In genomic region chr11:10856689-10857603, GRCh38 we compare ENCODE assay signal across 8 cellular contexts. TPM values are rescaled to one million over a fixed set of nuclear protein-coding genes. Genes with fewer than 3 reads are reported as not detected.
DNase-seq lines count a peak whose midpoint lies in the region; ATAC-seq and TF ChIP-seq lines count a peak whose summit lies in the region.

No MANE protein-coding gene starts in this region.

- H3K9me3 ChIP-seq in OCI-LY1 (ENCODE audit: low read length) (no peaks in the 10 kb centered on the region), mammary epithelial cell (replicated peaks; ENCODE audit: insufficient read depth, low read length) (no peaks in the 10 kb centered on the region), smooth muscle cell (replicated peaks; ENCODE audit: low read depth) (no peaks in the 10 kb centered on the region)

- H3K27ac Mint-ChIP-seq in immature natural killer cell: peak overlapping the region; percentile 98 to 100 (median 99)

- ATAC-seq in GM18907 (IDR thresholded peaks at IDR 0.05; ENCODE audit: unreplicated experiment) (peak; percentile 26), HG03103 (IDR thresholded peaks at IDR 0.05; ENCODE audit: low read depth, unreplicated experiment) (peak; percentile 2)

- H3K4me2 ChIP-seq in OCI-LY1 (ENCODE audit: low read length) (peak overlapping the region; percentile 100), mammary epithelial cell (ENCODE audit: insufficient read depth, low read depth, low read length) (peak overlapping the region; percentile 78), smooth muscle cell (peak overlapping the region; percentile 90)

- H2AFZ ChIP-seq in OCI-LY1 (ENCODE audit: low read length) (0 out of 2 replicates have a peak overlapping the region, but pooled peaks have one; percentile 50), mammary epithelial cell (ENCODE audit: low read depth, low read length) (peak overlapping the region; percentile 90), smooth muscle cell (ENCODE audit: low read depth) (peak overlapping the region; percentile 84)

- H3F3A ChIP-seq in OCI-LY1 (ENCODE audit: insufficient read depth, low read length) (no peaks in the 10 kb centered on the region), smooth muscle cell (ENCODE audit: low read depth) (no peaks in the 10 kb centered on the region)

- H3K9me3 Mint-ChIP-seq in immature natural killer cell: no peaks in the 10 kb centered on the region

- H3K27me3 ChIP-seq in OCI-LY1 (ENCODE audit: insufficient read depth, low read length) (no peaks in the 10 kb centered on the region), mammary epithelial cell (ENCODE audit: insufficient read depth, low read length) (no peaks in the 10 kb centered on the region), smooth muscle cell (ENCODE audit: low read depth) (no peaks in the 10 kb centered on the region)

- H3K4me1 ChIP-seq in OCI-LY1 (ENCODE audit: insufficient read depth, low read length, severe bottlenecking) (peaks cover 19% of the 10 kb centered on the region), mammary epithelial cell (ENCODE audit: insufficient read depth, low read length) (peaks cover 4% of the 10 kb centered on the region), smooth muscle cell (ENCODE audit: low read depth) (peaks cover 8% of the 10 kb centered on the region)

- H3K9ac ChIP-seq in OCI-LY1 (ENCODE audit: low read length) (peak overlapping the region; percentile 99), mammary epithelial cell (ENCODE audit: insufficient read depth, low read length) (peak overlapping the region; percentile 82), smooth muscle cell (ENCODE audit: low read depth) (peak overlapping the region; percentile 88)

- intact Hi-C loops in mammary epithelial cell (cut with micrococcal nuclease): loop anchor here (2.0 kb wide), 1 partner anchor 166 kb away; no protein-coding TSS in a partner anchor

- H3K36me3 Mint-ChIP-seq in immature natural killer cell: peaks cover 17 to 24% (median 18%) of the 10 kb centered on the region in 3 donors

- dilution Hi-C loops in mammary epithelial cell (cut with HindIII; ENCODE audit: low sequenced_read_pairs): no loop called here

- peak overlapping the region; percentile 99 for H3K4me3 ChIP-seq in OCI-LY1 (ENCODE audit: low read depth, low read length, poor library complexity, severe bottlenecking)
- H3K4me3 ChIP-seq in mammary epithelial cell (replicated peaks in 1 of 3; ENCODE audit: insufficient read depth in 1 of 3, low read depth in 2 of 3, low read length in 3 of 3): peak overlapping the region; percentile 70 to 91 (median 89)
- H3K4me3 ChIP-seq in smooth muscle cell: peak overlapping the region; percentile 73

- H3K27ac ChIP-seq in OCI-LY1 (ENCODE audit: low read depth, low read length, poor library complexity, severe bottlenecking) (peak overlapping the region; percentile 78), mammary epithelial cell (ENCODE audit: insufficient read depth, low read depth, low read length) (peak overlapping the region; percentile 80), smooth muscle cell (ENCODE audit: low read depth) (peak overlapping the region; percentile 93)

- peak overlapping the region; percentile 99 to 100 (median 100) for H3K4me3 Mint-ChIP-seq in immature natural killer cell

- H3K36me3 ChIP-seq in OCI-LY1 (ENCODE audit: insufficient read depth, low read length) (peaks cover 50% of the 10 kb centered on the region), mammary epithelial cell (ENCODE audit: insufficient read depth, low read length) (peaks cover 18% of the 10 kb centered on the region), smooth muscle cell (ENCODE audit: low read depth) (peaks cover 25% of the 10 kb centered on the region)

- in situ Hi-C loops in mammary epithelial cell (cut with MboI; ENCODE audit: low sequenced_read_pairs in 2 of 2): no loop called here

- under 1% methylated on average over 22 of the region's 22 CpGs for WGBS in mammary epithelial cell (ENCODE audit: low coverage, missing lambda C conversion rate)
- WGBS in smooth muscle cell (ENCODE audit: low lambda C conversion rate): 5% methylated on average over 22 of the region's 22 CpGs

- no peaks in the 10 kb centered on the region for H3K9me2 ChIP-seq in OCI-LY1 (ENCODE audit: low read depth, low read length)

- TF ChIP-seq CTCF in OCI-LY1 (IDR thresholded peaks at IDR 0.05; ENCODE audit: low read length) (no peak), mammary epithelial cell (conservative IDR thresholded peaks at IDR 0.05 in 1 of 2, IDR thresholded peaks at IDR 0.05 in 1 of 2; ENCODE audit: extremely low read depth in 1 of 2, insufficient read depth in 1 of 2, low read depth in 1 of 2, low read length in 2 of 2) (no peak), smooth muscle cell (IDR thresholded peaks at IDR 0.05; ENCODE audit: borderline replicate concordance, insufficient read depth, poor library complexity, severe bottlenecking) (no peak)

- H3K27me3 Mint-ChIP-seq in immature natural killer cell (ENCODE audit: low read depth in 3 of 3): peaks cover 9 to 15% (median 14%) of the 10 kb centered on the region in 3 donors

- CTCF ChIA-PET in mammary epithelial cell (lab: Charles Lee; ENCODE audit: low non-redundant PET): interaction anchor here (0.6 kb wide), 1 partner anchor 884 kb away, joined by 3 read pairs; no protein-coding TSS in a partner anchor

- H3K79me2 ChIP-seq in OCI-LY1 (ENCODE audit: insufficient read depth, low read length): peaks cover 23% of the 10 kb centered on the region
- H3K79me2 ChIP-seq in mammary epithelial cell (ENCODE audit: insufficient read depth, low read length): peaks cover 77% of the 10 kb centered on the region
- peaks cover 61% of the 10 kb centered on the region for H3K79me2 ChIP-seq in smooth muscle cell (ENCODE audit: low read depth)

- peaks cover 31 to 44% of the 10 kb centered on the region in 2 donors for H3K4me1 Mint-ChIP-seq in immature natural killer cell

- H4K20me1 ChIP-seq in OCI-LY1 (ENCODE audit: insufficient read depth, low read length) (no peaks in the 10 kb centered on the region), mammary epithelial cell (ENCODE audit: insufficient read depth, low read length) (no peaks in the 10 kb centered on the region), smooth muscle cell (ENCODE audit: low read depth) (no peaks in the 10 kb centered on the region)

- no TSS peak for BruUV-seq in mammary epithelial cell (replicated peaks; lab: Mats Ljungman, UMichigan)

- DNase-seq in COLO668 (lab: John Stamatoyannopoulos, UW; ENCODE audit: unreplicated experiment): peak; percentile 49
- DNase-seq in mammary epithelial cell: peak; percentile 60
- peak in 2 of 3 donors; percentile 5 to 7 for DNase-seq in immature natural killer cell
- DNase-seq in smooth muscle cell (lab: John Stamatoyannopoulos, UW; ENCODE audit: unreplicated experiment): no peak
- no peak for DNase-seq in amniotic stem cell (lab: John Stamatoyannopoulos, UW)

RNA-seq across cellular contexts. Expression of gene ZBED5, which starts 0.9 kb away (rescaled TPM):
- 10 to 100 TPM; 27.8 to 29.4 TPM for total RNA-seq in mammary epithelial cell
- 32.5 TPM for polyA plus RNA-seq in mammary epithelial cell
- polyA minus RNA-seq in mammary epithelial cell: 204 TPM
- polyA plus RNA-seq in immature natural killer cell: 10 to 100 TPM in 1 of 3 donors, 1 to 10 TPM in 2; 7.2 to 14.7 (median 9.8) TPM
- 30.6 and 42.7 TPM in 2 replicates for total RNA-seq in smooth muscle cell
- 22.6 and 26.0 TPM in 2 replicates for polyA plus RNA-seq in smooth muscle cell

RNA-seq across cellular contexts. Expression of gene EIF4G2, which starts 48.2 kb away (rescaled TPM):
- total RNA-seq in mammary epithelial cell: 100 to 1,000 TPM; 737 to 956 TPM
- 444 TPM for polyA plus RNA-seq in mammary epithelial cell
- polyA minus RNA-seq in mammary epithelial cell: 1,074 TPM
- 100 to 1,000 TPM; 322 to 508 (median 441) TPM for polyA plus RNA-seq in immature natural killer cell
- total RNA-seq in smooth muscle cell: 1,014 and 1,033 TPM in 2 replicates
- 658 and 666 TPM in 2 replicates for polyA plus RNA-seq in smooth muscle cell

Comparison
In these comparisons a context has a peak if more than half of its experiments do, and no peak if none do; other contexts are left out.
1. DNase-seq: peak in COLO668 (single experiment), mammary epithelial cell (single experiment) and immature natural killer cell (2 of 3); none in smooth muscle cell (single experiment) and amniotic stem cell (single experiment).
2. Peak in every context shown above with its lines, with median percentiles within 50 percentile points of each other: H2AFZ ChIP-seq, H3K27ac ChIP-seq, H3K4me2 ChIP-seq, H3K4me3 ChIP-seq and H3K9ac ChIP-seq.